In the genomic region with DNA sequence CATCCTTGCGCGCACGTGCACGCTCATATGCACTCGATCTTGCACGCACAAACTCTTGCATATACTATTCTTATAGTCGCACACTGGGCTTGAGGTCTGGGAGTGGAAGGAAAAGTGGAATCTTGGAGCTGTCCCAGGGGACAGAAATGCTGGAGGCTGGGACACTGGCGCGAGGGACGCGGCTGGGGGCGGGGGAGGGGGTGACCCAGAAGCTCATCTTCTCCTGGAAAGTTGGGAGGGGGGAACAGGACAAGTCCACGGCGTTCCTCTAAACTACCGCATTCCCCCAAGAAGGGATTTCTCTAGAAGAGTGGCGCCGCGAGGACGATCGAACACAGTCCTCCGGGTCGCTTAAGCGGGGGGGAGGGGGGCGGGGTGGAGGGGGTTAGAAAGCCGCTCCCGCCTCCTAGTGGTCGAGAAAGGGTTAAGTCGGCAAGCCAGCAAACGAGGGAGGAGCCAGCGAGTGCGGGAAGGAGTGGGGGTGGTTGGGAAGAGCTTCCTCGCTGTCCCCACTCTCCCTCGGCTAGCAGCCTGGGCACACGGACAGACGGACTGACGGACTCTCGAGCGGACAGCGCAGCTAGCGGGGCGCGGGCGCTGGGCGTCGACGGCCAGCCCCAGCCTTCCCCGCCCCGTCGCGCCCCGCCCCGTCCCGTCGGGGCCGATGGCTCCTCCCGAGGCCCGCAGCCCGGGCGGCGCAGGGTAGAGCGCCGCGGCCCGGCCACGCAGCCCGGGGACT, we compare ENCODE assay signal across 8 cellular contexts. TPM values are rescaled to one million over a fixed set of nuclear protein-coding genes. Genes with fewer than 3 reads are reported as not detected.
A peak's percentile ranks its signal among the peaks of the same experiment; 100 is the strongest.
DNase-seq lines count a peak whose midpoint lies in the region; ATAC-seq and TF ChIP-seq lines count a peak whose summit lies in the region.

Gene RTN4RL2 (plus strand): TSS at position 512 of the 739 bp plus-strand sequence. CDS start 338 bp downstream, outside the sequence.

- H3K4me1 ChIP-seq in neural progenitor cell = peaks cover 37% of the 10 kb centered on the region

- H3F3A ChIP-seq in neural progenitor cell (ENCODE audit: low read depth) = peaks cover 17% of the 10 kb centered on the region

- no peaks in the 10 kb centered on the region for H3K36me3 ChIP-seq in neural progenitor cell

- peaks cover 43% of the 10 kb centered on the region for H3K4me1 Mint-ChIP-seq in neural progenitor cell

- no peak within 1 kb of the TSS for H3K27ac Mint-ChIP-seq in neural progenitor cell

- no peak within 1 kb of the TSS for H3K9ac ChIP-seq in neural progenitor cell

- H3K4me3 ChIP-seq in neural progenitor cell = peak within 1 kb of the TSS; percentile 66

- H3K4me3 Mint-ChIP-seq in neural progenitor cell = peak within 1 kb of the TSS; percentile 91

- H3K4me2 ChIP-seq in neural progenitor cell = peak within 1 kb of the TSS; percentile 98

- peak; percentile 68 for DNase-seq in EH (ENCODE audit: low read depth)
- peak; percentile 15 for DNase-seq in NCI-H774 (lab: John Stamatoyannopoulos, UW)
- peak; percentile 14 for DNase-seq in activated T-cell treated with anti-CD3 and anti-CD28 coated beads for 4 hours
- peak; percentile 29 for DNase-seq in fibroblast of peridontal ligament (ENCODE audit: extremely low read depth)
- peak; percentile 91 for DNase-seq in neural progenitor cell (ENCODE audit: low spot score)
- no peak for DNase-seq in cerebellum (ENCODE audit: low spot score)

- TF ChIP-seq CTCF in neural progenitor cell (IDR thresholded peaks at IDR 0.05) = peak; percentile 59

- no peaks in the 10 kb centered on the region for H3K9me3 ChIP-seq in neural progenitor cell (ENCODE audit: low read depth)

- H3K27ac ChIP-seq in neural progenitor cell = no peak within 1 kb of the TSS

- peaks cover 35% of the 10 kb centered on the region for H3K27me3 Mint-ChIP-seq in neural progenitor cell (ENCODE audit: insufficient read depth, low read depth)

- H3K36me3 Mint-ChIP-seq in neural progenitor cell = no peaks in the 10 kb centered on the region

- peak within 1 kb of the TSS; percentile 80 for H2AFZ ChIP-seq in neural progenitor cell (replicated peaks)

- peaks cover 20% of the 10 kb centered on the region for H4K20me1 ChIP-seq in neural progenitor cell (ENCODE audit: low read depth)

- no peaks in the 10 kb centered on the region for H3K79me2 ChIP-seq in neural progenitor cell (ENCODE audit: low read depth)

- peaks cover 83% of the 10 kb centered on the region for H3K27me3 ChIP-seq in neural progenitor cell

- ATAC-seq in HG02798 (IDR thresholded peaks at IDR 0.05; ENCODE audit: poor library complexity, unreplicated experiment) (peak; percentile 34), HG02840 (IDR thresholded peaks at IDR 0.05; ENCODE audit: low FRiP score, unreplicated experiment) (no peak)

- no peaks in the 10 kb centered on the region for H3K9me3 Mint-ChIP-seq in neural progenitor cell

RNA-seq across cellular contexts. Expression of gene RTN4RL2, which starts in this region (rescaled TPM):
- total RNA-seq in neural progenitor cell (ENCODE audit: low replicate concordance) (0.13 and 1.9 TPM in 2 replicates), cerebellum (1.2 TPM)
